ENCODE assay signal across 9 cellular contexts in the genomic region with DNA sequence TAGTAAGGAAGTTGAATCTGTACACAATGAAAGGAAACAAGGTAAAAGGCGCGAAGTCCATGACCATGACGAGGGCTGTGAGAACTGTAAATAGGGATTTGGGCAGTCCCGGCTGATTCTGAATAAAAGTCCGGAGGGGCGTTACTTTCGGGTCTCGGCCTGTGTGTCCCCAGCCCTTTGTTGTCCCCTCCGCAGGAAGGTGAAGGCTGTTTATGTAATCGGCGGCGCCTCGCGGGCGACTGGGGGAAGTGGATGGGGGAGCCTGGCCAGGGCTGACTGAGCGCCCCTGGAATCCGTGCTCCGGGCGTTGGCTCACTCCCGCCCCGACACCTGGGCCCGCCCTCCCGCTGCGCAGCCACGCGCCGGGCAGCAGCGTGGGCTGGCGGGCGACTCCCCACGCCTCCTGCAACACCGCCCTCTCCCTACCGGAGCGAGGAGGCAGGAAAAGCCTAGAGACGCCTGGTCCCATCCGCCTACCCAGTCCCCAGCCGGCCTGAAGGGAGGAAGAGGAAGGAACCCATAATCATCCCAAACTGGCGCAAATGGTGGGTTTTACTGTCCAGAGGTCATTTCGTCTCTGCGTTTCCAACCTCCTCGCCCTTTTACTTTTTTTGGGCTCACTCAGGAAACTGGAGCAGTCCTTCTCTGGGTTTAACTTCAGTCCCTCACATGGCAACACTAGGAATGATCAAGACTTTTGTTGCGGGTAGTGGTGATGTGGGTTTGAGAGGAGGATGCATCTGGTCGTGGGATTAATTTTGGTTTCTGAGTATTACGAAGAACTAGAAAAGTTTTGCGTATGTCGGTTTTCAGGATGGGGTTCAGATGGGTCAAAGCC. TPM values are rescaled to one million over a fixed set of nuclear protein-coding genes. Genes with fewer than 3 reads are reported as not detected.
DNase-seq lines count a peak whose midpoint lies in the region; ATAC-seq, FAIRE-seq and TF ChIP-seq lines count a peak whose summit lies in the region.
"Had no signal": no experiment of that assay in that cellular context is flagged by ENCODE, and none has a peak within 500 bp of the region (broad histone marks: within the 10 kb centered on the region; RNA-seq: fewer than 3 reads in every experiment).

No MANE protein-coding gene starts in this region.

- peak overlapping the region; percentile 72 to 85 (median 84) for H3K4me3 Mint-ChIP-seq in brain

- 0 out of 2 replicates have a peak, but pooled peaks have one; percentile 33 for TF ChIP-seq RAD21 in HepG2 (CRISPR knock-in tag; IDR thresholded peaks at IDR 0.05)

- H3K27ac ChIP-seq in HepG2 (ENCODE audit: extremely low read length, insufficient read depth, low read length) (peak overlapping the region; percentile 79), suprapubic skin (peak overlapping the region; percentile 60)

- intact Hi-C loops in HepG2 (cut with micrococcal nuclease; ENCODE audit: unreplicated experiment): no loop called here

- POLR2A ChIA-PET in HepG2 (lab: Yijun Ruan, JAX): interaction anchor here (1.0 to 3.1 kb wide), 15 partner anchors 8 to 193 kb away, joined by 3 to 35 read pairs (median 13); a partner anchor contains a TSS

- no peaks in the 10 kb centered on the region for H3K36me3 Mint-ChIP-seq in brain

- H3K9me3 Mint-ChIP-seq in brain: peaks cover 0 to 2% (median 0%) of the 10 kb centered on the region in 5 experiments

- peak overlapping the region; percentile 79 for H3K9ac ChIP-seq in HepG2 (ENCODE audit: insufficient read depth, low read depth, low read length)

- H3K9me3 ChIP-seq in HepG2 (ENCODE audit: low read length) (no peaks in the 10 kb centered on the region), suprapubic skin (no peaks in the 10 kb centered on the region)

- BruUV-seq in HepG2 (replicated peaks; lab: Mats Ljungman, UMichigan): no TSS peak

- TF ChIP-seq POLR2A in HepG2 (IDR thresholded peaks at IDR 0.05; ENCODE audit: insufficient read depth in 1 of 2, low read depth in 2 of 2, low read length in 2 of 2): peak in 1 of 2 experiments; percentile 74; a peak in 2 of 4 replicates
- no peak for TF ChIP-seq POLR2A in suprapubic skin (IDR thresholded peaks at IDR 0.05)
- no peak for TF ChIP-seq POLR2A in GM12891 (IDR thresholded peaks at IDR 0.05; ENCODE audit: low read depth, low read length)

- H3K27me3 Mint-ChIP-seq in brain: peaks cover 91% of the 10 kb centered on the region

- TF ChIP-seq CTCF in brain (conservative IDR thresholded peaks at IDR 0.05) (no peak), HepG2 (CRISPR knock-in tag; IDR thresholded peaks at IDR 0.05) (peak; percentile 51; the same call in 1 of the 2 replicates), suprapubic skin (IDR thresholded peaks at IDR 0.05) (no peak)

- CTCF ChIA-PET in HepG2 (lab: Yijun Ruan, JAX; ENCODE audit: low intra/inter-chr PET ratio, low total read pairs): interaction anchor here (3.4 to 6.0 kb wide), 2 partner anchors 30 to 69 kb away, joined by 46 to 140 read pairs; no protein-coding TSS in a partner anchor

- TF ChIP-seq EP300 in HepG2 (IDR thresholded peaks at IDR 0.05; ENCODE audit: low read depth in 2 of 2, low read length in 2 of 2) (peak in 1 of 2 experiments; percentile 72; a peak in 2 of 4 replicates), HepG2 (CRISPR knock-in tag; IDR thresholded peaks at IDR 0.05; ENCODE audit: borderline replicate concordance) (peak; percentile 45; the same call in 1 of the 2 replicates), suprapubic skin (IDR thresholded peaks at IDR 0.05) (no peak)

- H3K4me2 ChIP-seq in HepG2 (ENCODE audit: low read depth, low read length): peak overlapping the region; percentile 96

- H3K4me3 ChIP-seq in HepG2 (replicated peaks in 1 of 3; ENCODE audit: insufficient read depth in 1 of 3, low read depth in 2 of 3, low read length in 3 of 3): peak overlapping the region; percentile 63 to 77 (median 71)
- peak overlapping the region; percentile 46 for H3K4me3 ChIP-seq in suprapubic skin

- 1% methylated on average over 33 of the region's 46 CpGs for WGBS in HepG2 (ENCODE audit: low lambda C conversion rate)
- WGBS in suprapubic skin: 3% methylated on average over 38 of the region's 46 CpGs

- in situ Hi-C loops in HepG2 (cut with HindIII; ENCODE audit: extremely low pct_ligation_motif_present, low pct_unique_long_range_greater_than_20kb): loop anchor here (5.0 kb wide), 1 partner anchor 71 kb away; no protein-coding TSS in a partner anchor

- H3K4me1 ChIP-seq in HepG2 (ENCODE audit: insufficient read depth, low read length): peaks cover 80% of the 10 kb centered on the region
- H3K4me1 ChIP-seq in suprapubic skin: peaks cover 36% of the 10 kb centered on the region

- no peaks in the 10 kb centered on the region; a peak in 1 of 5 replicates for H3K27me3 ChIP-seq in HepG2 (ENCODE audit: control insufficient read depth in 1 of 2, insufficient read depth in 2 of 2, low read length in 2 of 2)
- H3K27me3 ChIP-seq in suprapubic skin: peaks cover 18% of the 10 kb centered on the region

- peak; percentile 77 for FAIRE-seq in HepG2 (lab: Jason Lieb, UNC)
- no peak for FAIRE-seq in GM12891 (lab: Jason Lieb, UNC)

- ATAC-seq in HepG2 (peak; percentile 65), GM18909 (IDR thresholded peaks at IDR 0.05; ENCODE audit: poor library complexity, unreplicated experiment) (no peak)

- DNase-seq in DMS53 (lab: John Stamatoyannopoulos, UW): peak; percentile 86
- peak; percentile 71 for DNase-seq in NCI-H69 (lab: John Stamatoyannopoulos, UW)
- DNase-seq in HepG2 (ENCODE audit: low spot score): peak; percentile 92
- peak in 1 of 2 donors; percentile 65 for DNase-seq in suprapubic skin (ENCODE audit: low spot score in 2 of 2)
- no peak for DNase-seq in hypothalamus (lab: John Stamatoyannopoulos, UW)
- no peak for DNase-seq in GM12891 (ENCODE audit: insufficient read length, low spot score)

- no peak overlapping the region for H3K27ac Mint-ChIP-seq in brain

- peaks cover 9% of the 10 kb centered on the region for H3K79me2 ChIP-seq in HepG2 (ENCODE audit: insufficient read depth, low read length)

- H3K36me3 ChIP-seq in HepG2 (replicated peaks in 1 of 2; ENCODE audit: control insufficient read depth in 1 of 2, insufficient read depth in 2 of 2, low read length in 2 of 2): no peaks in the 10 kb centered on the region
- no peaks in the 10 kb centered on the region for H3K36me3 ChIP-seq in suprapubic skin

- H4K20me1 ChIP-seq in HepG2 (ENCODE audit: insufficient read depth, low read length): no peaks in the 10 kb centered on the region

- peaks cover 32% of the 10 kb centered on the region for H3K4me1 Mint-ChIP-seq in brain

- H2AFZ ChIP-seq in HepG2 (ENCODE audit: low read length): no peak overlapping the region

RNA-seq across cellular contexts. Expression of a gene that starts 12.1 kb away (rescaled TPM):
- polyA plus RNA-seq in brain (ENCODE audit: insufficient read depth, low read depth, low replicate concordance) (not detected), HepG2 (2011; rRNA removed) (0.13 and 0.33 TPM in 2 replicates)
- total RNA-seq in HepG2 (2016; rRNA removed; fragmentation: Illumina TruSeq; extraction: Trizol) (0.51 TPM in 1 of 2 replicates, not detected in the other), suprapubic skin (under 1 TPM in 1 of 4 donors, not detected in 3; 0.57 TPM)
- total RNA-seq in HepG2 (2016; cell fraction: cytosol; rRNA removed; fragmentation: Illumina TruSeq; extraction: Trizol; ENCODE audit: low read depth): not detected in 2 replicates
- total RNA-seq in HepG2 (2016; cell fraction: insoluble cytoplasmic fraction; rRNA removed; fragmentation: Illumina TruSeq; extraction: Trizol): 0.11 TPM in 1 of 2 replicates, not detected in the other
- total RNA-seq in HepG2 (2016; cell fraction: membrane; rRNA removed; fragmentation: Illumina TruSeq; extraction: Trizol): not detected in 2 replicates
- 0.16 and 0.19 TPM in 2 replicates for total RNA-seq in HepG2 (2016; cell fraction: nucleus; rRNA removed; fragmentation: Illumina TruSeq; extraction: Trizol)
- 0.07 and 0.09 TPM in 2 replicates for polyA plus RNA-seq in HepG2 (2011; cell fraction: cytosol; rRNA removed)
- 0.76 and 0.97 TPM in 2 replicates for polyA plus RNA-seq in HepG2 (2011; cell fraction: nucleus; rRNA removed)
- polyA plus RNA-seq in HepG2 (2012): 3.9 and 7.8 TPM in 2 replicates
- polyA plus RNA-seq in HepG2 (2016; cell fraction: cytosol; fragmentation: Illumina TruSeq; extraction: Trizol; ENCODE audit: low read depth): 0.08 and 0.22 TPM in 2 replicates
- not detected in 2 replicates for polyA plus RNA-seq in HepG2 (2016; cell fraction: insoluble cytoplasmic fraction; fragmentation: Illumina TruSeq; extraction: Trizol; ENCODE audit: low read depth)
- not detected in 2 replicates for polyA plus RNA-seq in HepG2 (2016; cell fraction: membrane; fragmentation: Illumina TruSeq; extraction: Trizol; ENCODE audit: low read depth)
- polyA plus RNA-seq in HepG2 (2016; cell fraction: nucleus; fragmentation: Illumina TruSeq; extraction: Trizol; ENCODE audit: insufficient read depth, low read depth): 0.30 TPM in 1 of 2 replicates, not detected in the other
- 0.09 and 0.16 TPM in 2 replicates for polyA minus RNA-seq in HepG2 (2011; rRNA and poly(A)+ RNA removed; ENCODE audit: low replicate concordance)
- polyA minus RNA-seq in HepG2 (2011; cell fraction: cytosol; rRNA and poly(A)+ RNA removed): not detected in 2 replicates
- polyA minus RNA-seq in HepG2 (2011; cell fraction: nucleus; rRNA and poly(A)+ RNA removed): 1.3 and 3.5 TPM in 2 replicates
- 0.14 TPM for polyA plus RNA-seq in GM12891 (2012; ENCODE audit: low read depth, missing spikeins)

RNA-seq across cellular contexts. Expression of a gene that starts 25.2 kb away (rescaled TPM):
- polyA plus RNA-seq in brain (ENCODE audit: insufficient read depth, low read depth, low replicate concordance) (not detected), HepG2 (2011; rRNA removed) (1.8 and 2.2 TPM in 2 replicates)
- total RNA-seq in HepG2 (2016; rRNA removed; fragmentation: Illumina TruSeq; extraction: Trizol) (0.13 TPM in 2 replicates), suprapubic skin (10 to 100 TPM; 29.1 to 73.1 (median 44.6) TPM)
- total RNA-seq in HepG2 (2016; cell fraction: cytosol; rRNA removed; fragmentation: Illumina TruSeq; extraction: Trizol; ENCODE audit: low read depth): not detected in 2 replicates
- total RNA-seq in HepG2 (2016; cell fraction: insoluble cytoplasmic fraction; rRNA removed; fragmentation: Illumina TruSeq; extraction: Trizol): 0.24 TPM in 1 of 2 replicates, not detected in the other
- 0.07 and 0.09 TPM in 2 replicates for total RNA-seq in HepG2 (2016; cell fraction: membrane; rRNA removed; fragmentation: Illumina TruSeq; extraction: Trizol)
- not detected in 2 replicates for total RNA-seq in HepG2 (2016; cell fraction: nucleus; rRNA removed; fragmentation: Illumina TruSeq; extraction: Trizol)
- 1.9 and 2.2 TPM in 2 replicates for polyA plus RNA-seq in HepG2 (2011; cell fraction: cytosol; rRNA removed)
- 0.76 and 1.4 TPM in 2 replicates for polyA plus RNA-seq in HepG2 (2011; cell fraction: nucleus; rRNA removed)
- polyA plus RNA-seq in HepG2 (2012): 3.2 and 3.8 TPM in 2 replicates
- not detected in 2 replicates for polyA plus RNA-seq in HepG2 (2016; cell fraction: cytosol; fragmentation: Illumina TruSeq; extraction: Trizol; ENCODE audit: low read depth)
- 0.37 and 0.41 TPM in 2 replicates for polyA plus RNA-seq in HepG2 (2016; cell fraction: insoluble cytoplasmic fraction; fragmentation: Illumina TruSeq; extraction: Trizol; ENCODE audit: low read depth)
- polyA plus RNA-seq in HepG2 (2016; cell fraction: membrane; fragmentation: Illumina TruSeq; extraction: Trizol; ENCODE audit: low read depth): not detected in 2 replicates
- 0.23 and 0.78 TPM in 2 replicates for polyA plus RNA-seq in HepG2 (2016; cell fraction: nucleus; fragmentation: Illumina TruSeq; extraction: Trizol; ENCODE audit: insufficient read depth, low read depth)
- 0.26 and 0.84 TPM in 2 replicates for polyA minus RNA-seq in HepG2 (2011; rRNA and poly(A)+ RNA removed; ENCODE audit: low replicate concordance)
- polyA minus RNA-seq in HepG2 (2011; cell fraction: cytosol; rRNA and poly(A)+ RNA removed): 0.62 and 1.1 TPM in 2 replicates
- 0.37 and 0.39 TPM in 2 replicates for polyA minus RNA-seq in HepG2 (2011; cell fraction: nucleus; rRNA and poly(A)+ RNA removed)
- 0.14 TPM for polyA plus RNA-seq in GM12891 (2012; ENCODE audit: low read depth, missing spikeins)

RNA-seq across cellular contexts. Expression of a gene that starts 33.8 kb away (rescaled TPM):
- polyA plus RNA-seq in brain (ENCODE audit: insufficient read depth, low read depth, low replicate concordance) (162 TPM), HepG2 (2011; rRNA removed) (49.4 and 58.9 TPM in 2 replicates)
- total RNA-seq in HepG2 (2016; rRNA removed; fragmentation: Illumina TruSeq; extraction: Trizol) (32.1 and 33.1 TPM in 2 replicates), suprapubic skin (10 to 100 TPM; 35.2 to 54.4 (median 44.2) TPM)
- 17.1 and 17.7 TPM in 2 replicates for total RNA-seq in HepG2 (2016; cell fraction: cytosol; rRNA removed; fragmentation: Illumina TruSeq; extraction: Trizol; ENCODE audit: low read depth)
- total RNA-seq in HepG2 (2016; cell fraction: insoluble cytoplasmic fraction; rRNA removed; fragmentation: Illumina TruSeq; extraction: Trizol): 31.5 and 34.5 TPM in 2 replicates
- total RNA-seq in HepG2 (2016; cell fraction: membrane; rRNA removed; fragmentation: Illumina TruSeq; extraction: Trizol): 26.4 and 36.9 TPM in 2 replicates
- 16.0 and 17.4 TPM in 2 replicates for total RNA-seq in HepG2 (2016; cell fraction: nucleus; rRNA removed; fragmentation: Illumina TruSeq; extraction: Trizol)
- 33.3 and 45.8 TPM in 2 replicates for polyA plus RNA-seq in HepG2 (2011; cell fraction: cytosol; rRNA removed)
- 25.5 and 35.8 TPM in 2 replicates for polyA plus RNA-seq in HepG2 (2011; cell fraction: nucleus; rRNA removed)
- polyA plus RNA-seq in HepG2 (2012): 27.5 and 31.0 TPM in 2 replicates
- polyA plus RNA-seq in HepG2 (2016; cell fraction: cytosol; fragmentation: Illumina TruSeq; extraction: Trizol; ENCODE audit: low read depth): 22.4 and 30.7 TPM in 2 replicates
- polyA plus RNA-seq in HepG2 (2016; cell fraction: insoluble cytoplasmic fraction; fragmentation: Illumina TruSeq; extraction: Trizol; ENCODE audit: low read depth): 64.3 and 67.7 TPM in 2 replicates
- 43.9 and 50.0 TPM in 2 replicates for polyA plus RNA-seq in HepG2 (2016; cell fraction: membrane; fragmentation: Illumina TruSeq; extraction: Trizol; ENCODE audit: low read depth)
- polyA plus RNA-seq in HepG2 (2016; cell fraction: nucleus; fragmentation: Illumina TruSeq; extraction: Trizol; ENCODE audit: insufficient read depth, low read depth): 36.1 and 39.4 TPM in 2 replicates
- polyA minus RNA-seq in HepG2 (2011; rRNA and poly(A)+ RNA removed; ENCODE audit: low replicate concordance): 28.0 and 38.2 TPM in 2 replicates
- 11.4 and 11.7 TPM in 2 replicates for polyA minus RNA-seq in HepG2 (2011; cell fraction: cytosol; rRNA and poly(A)+ RNA removed)
- polyA minus RNA-seq in HepG2 (2011; cell fraction: nucleus; rRNA and poly(A)+ RNA removed): 11.9 and 12.9 TPM in 2 replicates
- polyA plus RNA-seq in GM12891 (2012; ENCODE audit: low read depth, missing spikeins): 22.0 TPM

RNA-seq across cellular contexts. Expression of a gene that starts 35.1 kb away (rescaled TPM):
- polyA plus RNA-seq in brain (ENCODE audit: insufficient read depth, low read depth, low replicate concordance) (not detected), HepG2 (2011; rRNA removed) (0.58 and 0.88 TPM in 2 replicates)
- total RNA-seq in HepG2 (2016; rRNA removed; fragmentation: Illumina TruSeq; extraction: Trizol) (0.13 TPM in 1 of 2 replicates, not detected in the other), suprapubic skin (not detected)
- total RNA-seq in HepG2 (2016; cell fraction: cytosol; rRNA removed; fragmentation: Illumina TruSeq; extraction: Trizol; ENCODE audit: low read depth): not detected in 2 replicates
- 0.09 and 0.10 TPM in 2 replicates for total RNA-seq in HepG2 (2016; cell fraction: insoluble cytoplasmic fraction; rRNA removed; fragmentation: Illumina TruSeq; extraction: Trizol)
- total RNA-seq in HepG2 (2016; cell fraction: membrane; rRNA removed; fragmentation: Illumina TruSeq; extraction: Trizol): not detected in 2 replicates
- not detected in 2 replicates for total RNA-seq in HepG2 (2016; cell fraction: nucleus; rRNA removed; fragmentation: Illumina TruSeq; extraction: Trizol)
- 0.39 and 0.55 TPM in 2 replicates for polyA plus RNA-seq in HepG2 (2011; cell fraction: cytosol; rRNA removed)
- 0.53 and 0.64 TPM in 2 replicates for polyA plus RNA-seq in HepG2 (2011; cell fraction: nucleus; rRNA removed)
- polyA plus RNA-seq in HepG2 (2012): 0.29 TPM in 1 of 2 replicates, not detected in the other
- polyA plus RNA-seq in HepG2 (2016; cell fraction: cytosol; fragmentation: Illumina TruSeq; extraction: Trizol; ENCODE audit: low read depth): not detected in 2 replicates
- 0.12 TPM in 1 of 2 replicates, not detected in the other for polyA plus RNA-seq in HepG2 (2016; cell fraction: insoluble cytoplasmic fraction; fragmentation: Illumina TruSeq; extraction: Trizol; ENCODE audit: low read depth)
- not detected in 2 replicates for polyA plus RNA-seq in HepG2 (2016; cell fraction: membrane; fragmentation: Illumina TruSeq; extraction: Trizol; ENCODE audit: low read depth)
- not detected in 2 replicates for polyA plus RNA-seq in HepG2 (2016; cell fraction: nucleus; fragmentation: Illumina TruSeq; extraction: Trizol; ENCODE audit: insufficient read depth, low read depth)
- 0.21 and 0.82 TPM in 2 replicates for polyA minus RNA-seq in HepG2 (2011; rRNA and poly(A)+ RNA removed; ENCODE audit: low replicate concordance)
- polyA minus RNA-seq in HepG2 (2011; cell fraction: cytosol; rRNA and poly(A)+ RNA removed): 0.69 TPM in 1 of 2 replicates, not detected in the other
- 0.64 and 0.75 TPM in 2 replicates for polyA minus RNA-seq in HepG2 (2011; cell fraction: nucleus; rRNA and poly(A)+ RNA removed)
- polyA plus RNA-seq in GM12891 (2012; ENCODE audit: low read depth, missing spikeins): not detected
- total RNA-seq: HT1080 had no signal

RNA-seq across cellular contexts. Expression of a gene that starts 39.7 kb away (rescaled TPM):
- polyA plus RNA-seq in brain (ENCODE audit: insufficient read depth, low read depth, low replicate concordance): 42.2 TPM
- total RNA-seq in HepG2 (2016; rRNA removed; fragmentation: Illumina TruSeq; extraction: Trizol): 79.8 and 106 TPM in 2 replicates
- total RNA-seq in HepG2 (2016; cell fraction: cytosol; rRNA removed; fragmentation: Illumina TruSeq; extraction: Trizol; ENCODE audit: low read depth): 68.0 and 77.6 TPM in 2 replicates
- total RNA-seq in HepG2 (2016; cell fraction: insoluble cytoplasmic fraction; rRNA removed; fragmentation: Illumina TruSeq; extraction: Trizol): 78.8 and 117 TPM in 2 replicates
- total RNA-seq in HepG2 (2016; cell fraction: membrane; rRNA removed; fragmentation: Illumina TruSeq; extraction: Trizol): 56.9 and 64.0 TPM in 2 replicates
- total RNA-seq in HepG2 (2016; cell fraction: nucleus; rRNA removed; fragmentation: Illumina TruSeq; extraction: Trizol): 32.8 and 35.1 TPM in 2 replicates
- 61.4 and 69.7 TPM in 2 replicates for polyA plus RNA-seq in HepG2 (2011; rRNA removed)
- 74.2 and 80.8 TPM in 2 replicates for polyA plus RNA-seq in HepG2 (2011; cell fraction: cytosol; rRNA removed)
- polyA plus RNA-seq in HepG2 (2011; cell fraction: nucleus; rRNA removed): 39.5 and 47.6 TPM in 2 replicates
- polyA plus RNA-seq in HepG2 (2012): 46.9 and 53.4 TPM in 2 replicates
- 30.0 and 31.4 TPM in 2 replicates for polyA plus RNA-seq in HepG2 (2016; cell fraction: cytosol; fragmentation: Illumina TruSeq; extraction: Trizol; ENCODE audit: low read depth)
- 88.1 and 103 TPM in 2 replicates for polyA plus RNA-seq in HepG2 (2016; cell fraction: insoluble cytoplasmic fraction; fragmentation: Illumina TruSeq; extraction: Trizol; ENCODE audit: low read depth)
- 35.2 and 36.1 TPM in 2 replicates for polyA plus RNA-seq in HepG2 (2016; cell fraction: membrane; fragmentation: Illumina TruSeq; extraction: Trizol; ENCODE audit: low read depth)
- polyA plus RNA-seq in HepG2 (2016; cell fraction: nucleus; fragmentation: Illumina TruSeq; extraction: Trizol; ENCODE audit: insufficient read depth, low read depth): 48.3 and 49.2 TPM in 2 replicates
- 30.7 and 35.6 TPM in 2 replicates for polyA minus RNA-seq in HepG2 (2011; rRNA and poly(A)+ RNA removed; ENCODE audit: low replicate concordance)
- 8.5 and 10.8 TPM in 2 replicates for polyA minus RNA-seq in HepG2 (2011; cell fraction: cytosol; rRNA and poly(A)+ RNA removed)
- 10.4 and 12.1 TPM in 2 replicates for polyA minus RNA-seq in HepG2 (2011; cell fraction: nucleus; rRNA and poly(A)+ RNA removed)
- total RNA-seq in suprapubic skin: 10 to 100 TPM; 16.7 to 23.9 (median 21.6) TPM
- 41.2 TPM for polyA plus RNA-seq in GM12891 (2012; ENCODE audit: low read depth, missing spikeins)

Comparison
In these comparisons a context has a peak if more than half of its experiments do, and no peak if none do; other contexts are left out.
1. DNase-seq: peak in DMS53 (single experiment), NCI-H69 (single experiment) and HepG2 (single experiment); none in hypothalamus (0 of 51) and GM12891 (single experiment).
2. RNA of a gene that starts 25.2 kb away (total RNA-seq): 29.1 to 73.1 TPM in suprapubic skin; 0.07 to 0.24 TPM in HepG2; every median in the first group is over 10 times any median in the second.